ENCODE assay signal across 22 cellular contexts in the genomic region with DNA sequence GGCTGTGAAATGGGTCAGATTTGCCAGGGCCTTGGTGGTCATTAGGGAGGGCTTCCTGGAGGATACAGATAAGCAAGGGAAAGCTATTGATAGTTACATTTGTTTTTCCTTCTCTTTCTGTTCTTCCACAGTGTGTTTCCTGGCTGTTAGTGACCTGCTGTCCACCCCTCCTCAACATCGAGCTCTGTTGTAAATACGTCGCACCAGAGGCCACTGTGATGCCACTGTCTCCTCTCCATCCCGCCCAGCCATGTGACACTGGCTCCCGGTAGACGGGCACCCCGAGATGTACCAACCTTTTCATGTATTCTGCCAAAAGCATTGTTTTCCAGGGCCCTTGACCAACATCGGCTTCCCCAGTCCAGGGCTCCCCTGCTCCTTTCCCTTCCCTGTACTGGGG. TPM values are rescaled to one million over a fixed set of nuclear protein-coding genes. Genes with fewer than 3 reads are reported as not detected.
DNase-seq lines count a peak whose midpoint lies in the region; ATAC-seq and TF ChIP-seq lines count a peak whose summit lies in the region.
"Had no signal": no experiment of that assay in that cellular context is flagged by ENCODE, and none has a peak within 500 bp of the region (broad histone marks: within the 10 kb centered on the region; RNA-seq: fewer than 3 reads in every experiment).

No MANE protein-coding gene starts in this region.

- no peaks in the 10 kb centered on the region for H3K9me3 ChIP-seq in CD4-positive, CD25-positive, alpha-beta regulatory T cell (ENCODE audit: control insufficient read depth in 2 of 2, low read length in 2 of 2)
- H3K9me3 ChIP-seq in esophagus muscularis mucosa = no peaks in the 10 kb centered on the region
- H3K9me3 ChIP-seq: A549; BE2C; BLaER1 treated with 17β-estradiol and CSF1 and Interleukin-3, amounts not matched to agents 10 nM and 100 nM; HAP-1 had no signal

- H3K4me1 Mint-ChIP-seq in CD4-positive, CD25-positive, alpha-beta regulatory T cell = peaks cover 3 to 5% (median 4%) of the 10 kb centered on the region in 4 donors
- H3K4me1 Mint-ChIP-seq in chondrocyte (ENCODE audit: low read depth) = peaks cover 25% of the 10 kb centered on the region

- TF ChIP-seq CTCF in chondrocyte (IDR thresholded peaks at IDR 0.05) = no peak
- TF ChIP-seq CTCF in esophagus muscularis mucosa (IDR thresholded peaks at IDR 0.05) = no peak

- no peak for TF ChIP-seq POLR2A in esophagus muscularis mucosa (IDR thresholded peaks at IDR 0.05; ENCODE audit: low read depth)

- no peaks in the 10 kb centered on the region for H3K27me3 Mint-ChIP-seq in CD4-positive, CD25-positive, alpha-beta regulatory T cell
- H3K27me3 Mint-ChIP-seq in chondrocyte (ENCODE audit: low read depth) = no peaks in the 10 kb centered on the region
- H3K27me3 Mint-ChIP-seq: CD4-positive, alpha-beta memory T cell had no signal

- no peaks in the 10 kb centered on the region for H3K4me1 ChIP-seq in CD4-positive, CD25-positive, alpha-beta regulatory T cell (ENCODE audit: control insufficient read depth, insufficient read depth, low read length, poor library complexity, severe bottlenecking)
- peaks cover 0 to 22% (median 15%) of the 10 kb centered on the region in 4 donors for H3K4me1 ChIP-seq in esophagus muscularis mucosa
- H3K4me1 ChIP-seq: BE2C; BLaER1 treated with 17β-estradiol and CSF1 and Interleukin-3, amounts not matched to agents 10 nM and 100 nM; HAP-1 had no signal

- H3K36me3 Mint-ChIP-seq in CD4-positive, CD25-positive, alpha-beta regulatory T cell = peaks cover 27% of the 10 kb centered on the region
- peaks cover 26% of the 10 kb centered on the region for H3K36me3 Mint-ChIP-seq in chondrocyte (ENCODE audit: low read depth)

- ATAC-seq in CD4-positive, CD25-positive, alpha-beta regulatory T cell (ENCODE audit: low read depth in 2 of 2) = no peak
- ATAC-seq in HG03439 (IDR thresholded peaks at IDR 0.05; ENCODE audit: unreplicated experiment) = no peak
- no peak for ATAC-seq in left colon
- ATAC-seq in GM21515 (IDR thresholded peaks at IDR 0.05; ENCODE audit: unreplicated experiment) = no peak
- ATAC-seq: A549 had no signal

- WGBS in esophagus muscularis mucosa = 78% methylated on average over 8 of the region's 8 CpGs

- no peaks in the 10 kb centered on the region for H3K27me3 ChIP-seq in CD4-positive, CD25-positive, alpha-beta regulatory T cell (ENCODE audit: control insufficient read depth, insufficient read depth, low read length)
- H3K27me3 ChIP-seq in esophagus muscularis mucosa = no peaks in the 10 kb centered on the region
- H3K27me3 ChIP-seq: BE2C; BLaER1 treated with 17β-estradiol and CSF1 and Interleukin-3, amounts not matched to agents 10 nM and 100 nM had no signal

- H3K9me3 Mint-ChIP-seq in CD4-positive, CD25-positive, alpha-beta regulatory T cell = no peaks in the 10 kb centered on the region
- no peaks in the 10 kb centered on the region for H3K9me3 Mint-ChIP-seq in chondrocyte (ENCODE audit: low read depth)
- H3K9me3 Mint-ChIP-seq: CD4-positive, alpha-beta memory T cell; HFFc6 had no signal

- no peak for DNase-seq in CD4-positive, CD25-positive, alpha-beta regulatory T cell
- DNase-seq in chondrocyte (ENCODE audit: low spot score) = peak; percentile 68
- DNase-seq in esophagus muscularis mucosa (ENCODE audit: extremely low spot score) = peak; percentile 66
- no peak for DNase-seq in left colon
- DNase-seq: 8988T; ACHN; AML-193; BE2C; Calu3; CD4-positive, alpha-beta memory T cell; COR-L47; DMS53; DMS79 treated with DMSO at 0.1 percent for 48 hours; GF-D8; GOT3; HFFc6 had no signal

- H3K4me3 Mint-ChIP-seq in CD4-positive, CD25-positive, alpha-beta regulatory T cell = no peak overlapping the region
- no peak overlapping the region for H3K4me3 Mint-ChIP-seq in chondrocyte (ENCODE audit: unreplicated experiment)
- H3K4me3 Mint-ChIP-seq: CD14-positive monocyte; CD4-positive, alpha-beta memory T cell; HFFc6 had no signal

- H3K27ac Mint-ChIP-seq in CD4-positive, CD25-positive, alpha-beta regulatory T cell = peak overlapping the region in 2 of 3 donors; percentile 39 to 55
- no peak overlapping the region for H3K27ac Mint-ChIP-seq in chondrocyte (ENCODE audit: unreplicated experiment)
- H3K27ac Mint-ChIP-seq: HFFc6 had no signal

- peaks cover 31% of the 10 kb centered on the region for H3K36me3 ChIP-seq in CD4-positive, CD25-positive, alpha-beta regulatory T cell (ENCODE audit: control insufficient read depth, insufficient read depth, low read length)
- peaks cover 31 to 69% (median 63%) of the 10 kb centered on the region in 4 donors for H3K36me3 ChIP-seq in esophagus muscularis mucosa

- intact Hi-C loops in esophagus muscularis mucosa (cut with DNase I) = loop anchor here (10.0 kb wide), 1 partner anchor 321 kb away; no protein-coding TSS in a partner anchor
- intact Hi-C loops in left colon (cut with DNase I, micrococcal nuclease) = loop anchor here (10.0 kb wide), 2 partner anchors 121 to 191 kb away; no protein-coding TSS in a partner anchor

- H3K4me3 ChIP-seq in CD4-positive, CD25-positive, alpha-beta regulatory T cell (ENCODE audit: low read depth, low read length) = no peak overlapping the region
- no peak overlapping the region for H3K4me3 ChIP-seq in esophagus muscularis mucosa
- H3K4me3 ChIP-seq: A549; BLaER1 treated with 17β-estradiol and CSF1 and Interleukin-3, amounts not matched to agents 10 nM and 100 nM; HAP-1 had no signal

- no peak overlapping the region for H3K27ac ChIP-seq in CD4-positive, CD25-positive, alpha-beta regulatory T cell (ENCODE audit: insufficient read depth, low read length, poor library complexity, severe bottlenecking)
- no peak overlapping the region for H3K27ac ChIP-seq in esophagus muscularis mucosa (replicated peaks in 1 of 4)
- H3K27ac ChIP-seq: BLaER1 treated with 17β-estradiol and CSF1 and Interleukin-3, amounts not matched to agents 10 nM and 100 nM had no signal

- TF ChIP-seq EP300 in esophagus muscularis mucosa (IDR thresholded peaks at IDR 0.05) = no peak

RNA-seq across cellular contexts. Expression of gene P4HA3, which starts 58.1 kb away (rescaled TPM):
- not detected for total RNA-seq in CD4-positive, CD25-positive, alpha-beta regulatory T cell
- not detected for polyA plus RNA-seq in CD4-positive, CD25-positive, alpha-beta regulatory T cell
- 10.9 to 16.6 TPM (median 12.5 TPM) in 3 replicates for total RNA-seq in chondrocyte
- 1 to 10 TPM in 2 of 4 donors, under 1 TPM in 2; 0.71 to 2.1 (median 1.1) TPM for total RNA-seq in esophagus muscularis mucosa
- total RNA-seq in left colon = under 1 TPM; 0.25 to 0.27 TPM
- total RNA-seq: Calu3; CD4-positive, alpha-beta memory T cell had no signal
- polyA plus RNA-seq: CD14-positive monocyte; CD4-positive, alpha-beta memory T cell had no signal

Comparison
In these comparisons a context has a peak if more than half of its experiments do, and no peak if none do; other contexts are left out.
1. DNase-seq: peak in chondrocyte (single experiment) and esophagus muscularis mucosa (single experiment); none in CD4-positive, CD25-positive, alpha-beta regulatory T cell (0 of 3) and left colon (0 of 2).